In genomic region chr1:247332901-247333361, GRCh38 we compare ENCODE assay signal across 8 cellular contexts. TPM values are rescaled to one million over a fixed set of nuclear protein-coding genes. Genes with fewer than 3 reads are reported as not detected.
DNase-seq lines count a peak whose midpoint lies in the region; ATAC-seq and TF ChIP-seq lines count a peak whose summit lies in the region.

No MANE protein-coding gene starts in this region.

- peak overlapping the region; percentile 38 to 48 (median 41) for H3K27ac Mint-ChIP-seq in CD4-positive, CD25-positive, alpha-beta regulatory T cell
- peak overlapping the region; percentile 4 for H3K27ac Mint-ChIP-seq in activated naive CD8-positive, alpha-beta T cell treated with anti-CD3 and anti-CD28 coated beads, Interleukin-2, amount 10 ng/mL, durations not matched to agents 7 days and 5 days

- no peak for DNase-seq in CD4-positive, CD25-positive, alpha-beta regulatory T cell
- DNase-seq in KBM-7 (peak; percentile 60), hepatocyte (ENCODE audit: low spot score) (peak; percentile 48), renal cortical epithelial cell (ENCODE audit: low read depth) (peak; percentile 36), DMS114 treated with DMSO at 0.1 percent for 48 hours (lab: John Stamatoyannopoulos, UW; ENCODE audit: unreplicated experiment) (no peak), HK-2 (ENCODE audit: unreplicated experiment) (no peak)
- DNase-seq in activated naive CD8-positive, alpha-beta T cell treated with anti-CD3 and anti-CD28 coated beads, Interleukin-2, amount 10 ng/mL, durations not matched to agents 7 days and 5 days = no peak

- 20% methylated on average over 13 of the region's 13 CpGs for WGBS in hepatocyte (ENCODE audit: low lambda C conversion rate, missing lambda C conversion rate)

- peak overlapping the region; percentile 56 to 82 (median 80) for H3K4me3 Mint-ChIP-seq in CD4-positive, CD25-positive, alpha-beta regulatory T cell
- H3K4me3 Mint-ChIP-seq in activated naive CD8-positive, alpha-beta T cell treated with anti-CD3 and anti-CD28 coated beads, Interleukin-2, amount 10 ng/mL, durations not matched to agents 7 days and 5 days = peak overlapping the region; percentile 55

- peaks cover 8% of the 10 kb centered on the region for H3K36me3 Mint-ChIP-seq in CD4-positive, CD25-positive, alpha-beta regulatory T cell
- peaks cover 17% of the 10 kb centered on the region for H3K36me3 Mint-ChIP-seq in activated naive CD8-positive, alpha-beta T cell treated with anti-CD3 and anti-CD28 coated beads, Interleukin-2, amount 10 ng/mL, durations not matched to agents 7 days and 5 days

- peaks cover 0 to 23% (median 13%) of the 10 kb centered on the region in 4 donors for H3K4me1 Mint-ChIP-seq in CD4-positive, CD25-positive, alpha-beta regulatory T cell
- peaks cover 53% of the 10 kb centered on the region for H3K4me1 Mint-ChIP-seq in activated naive CD8-positive, alpha-beta T cell treated with anti-CD3 and anti-CD28 coated beads, Interleukin-2, amount 10 ng/mL, durations not matched to agents 7 days and 5 days

- peak overlapping the region; percentile 80 for H2AFZ ChIP-seq in hepatocyte

- H3K27me3 Mint-ChIP-seq in CD4-positive, CD25-positive, alpha-beta regulatory T cell = peaks cover 4% of the 10 kb centered on the region
- no peaks in the 10 kb centered on the region for H3K27me3 Mint-ChIP-seq in activated naive CD8-positive, alpha-beta T cell treated with anti-CD3 and anti-CD28 coated beads, Interleukin-2, amount 10 ng/mL, durations not matched to agents 7 days and 5 days

- H3K27ac ChIP-seq in CD4-positive, CD25-positive, alpha-beta regulatory T cell (ENCODE audit: insufficient read depth, low read length, poor library complexity, severe bottlenecking) = no peak overlapping the region
- peak overlapping the region; percentile 99 for H3K27ac ChIP-seq in hepatocyte

- no peaks in the 10 kb centered on the region for H3K36me3 ChIP-seq in CD4-positive, CD25-positive, alpha-beta regulatory T cell (ENCODE audit: control insufficient read depth, insufficient read depth, low read length)
- H3K36me3 ChIP-seq in hepatocyte (replicated peaks; ENCODE audit: insufficient read depth, low read depth) = no peaks in the 10 kb centered on the region

- POLR2A ChIA-PET in activated naive CD8-positive, alpha-beta T cell treated with anti-CD3 and anti-CD28 coated beads, Interleukin-2, amount 10 ng/mL, durations not matched to agents 7 days and 5 days (lab: Charles Lee) = interaction anchor here (1.3 kb wide), 1 partner anchor 10 kb away, joined by 3 read pairs; no protein-coding TSS in a partner anchor

- H3K27me3 ChIP-seq in CD4-positive, CD25-positive, alpha-beta regulatory T cell (ENCODE audit: control insufficient read depth, insufficient read depth, low read length) = no peaks in the 10 kb centered on the region
- H3K27me3 ChIP-seq in hepatocyte = no peaks in the 10 kb centered on the region

- ATAC-seq in CD4-positive, CD25-positive, alpha-beta regulatory T cell (ENCODE audit: low read depth in 2 of 2) = no peak
- no peak for ATAC-seq in activated naive CD8-positive, alpha-beta T cell treated with anti-CD3 and anti-CD28 coated beads, Interleukin-2, amount 10 ng/mL, durations not matched to agents 7 days and 5 days (ENCODE audit: low read depth)
- no peak for ATAC-seq in GM18511 (IDR thresholded peaks at IDR 0.05; ENCODE audit: unreplicated experiment)

- no peaks in the 10 kb centered on the region for H3K9me2 ChIP-seq in hepatocyte (replicated peaks; ENCODE audit: insufficient read depth)

- TF ChIP-seq CTCF in hepatocyte (IDR thresholded peaks at IDR 0.05; ENCODE audit: poor library complexity) = no peak

- H3K4me3 ChIP-seq in CD4-positive, CD25-positive, alpha-beta regulatory T cell (ENCODE audit: low read depth, low read length) = no peak overlapping the region
- H3K4me3 ChIP-seq in hepatocyte = peak overlapping the region; percentile 90

- H4K20me1 ChIP-seq in hepatocyte (ENCODE audit: insufficient read depth, poor library complexity, severe bottlenecking) = peaks cover 10% of the 10 kb centered on the region

- H3K4me1 ChIP-seq in CD4-positive, CD25-positive, alpha-beta regulatory T cell (ENCODE audit: control insufficient read depth, insufficient read depth, low read length, poor library complexity, severe bottlenecking) = peaks cover 13% of the 10 kb centered on the region
- peaks cover 17% of the 10 kb centered on the region for H3K4me1 ChIP-seq in hepatocyte (ENCODE audit: insufficient read depth)

- in situ Hi-C loops in KBM-7 (cut with MboI; ENCODE audit: low pct_unique_long_range_greater_than_20kb, low sequenced_read_pairs) = no loop called here

- H3K9me3 Mint-ChIP-seq in CD4-positive, CD25-positive, alpha-beta regulatory T cell = no peaks in the 10 kb centered on the region
- no peaks in the 10 kb centered on the region for H3K9me3 Mint-ChIP-seq in activated naive CD8-positive, alpha-beta T cell treated with anti-CD3 and anti-CD28 coated beads, Interleukin-2, amount 10 ng/mL, durations not matched to agents 7 days and 5 days

- peaks cover 56% of the 10 kb centered on the region for H3K79me2 ChIP-seq in hepatocyte

- peak overlapping the region; percentile 99 for H3K4me2 ChIP-seq in hepatocyte

- H3K9me3 ChIP-seq in CD4-positive, CD25-positive, alpha-beta regulatory T cell (ENCODE audit: control insufficient read depth in 2 of 2, low read length in 2 of 2) = no peaks in the 10 kb centered on the region
- no peaks in the 10 kb centered on the region for H3K9me3 ChIP-seq in hepatocyte (ENCODE audit: low read depth)

RNA-seq across cellular contexts. Expression of gene ZNF496, which starts 1.3 kb away (rescaled TPM):
- total RNA-seq in CD4-positive, CD25-positive, alpha-beta regulatory T cell = 6.0 TPM
- 1 to 10 TPM; 2.0 to 3.8 (median 3.2) TPM for polyA plus RNA-seq in CD4-positive, CD25-positive, alpha-beta regulatory T cell
- 10 to 100 TPM; 25.9 to 26.6 TPM for total RNA-seq in activated naive CD8-positive, alpha-beta T cell treated with anti-CD3 and anti-CD28 coated beads, Interleukin-2, amount 10 ng/mL, durations not matched to agents 7 days and 5 days
- total RNA-seq in hepatocyte (16.5 and 19.4 TPM in 2 replicates), renal cortical epithelial cell (15.3 and 23.1 TPM in 2 replicates)
- polyA plus RNA-seq in hepatocyte = 10.5 and 13.2 TPM in 2 replicates

Comparison
In these comparisons a context has a peak if more than half of its experiments do, and no peak if none do; other contexts are left out.
1. DNase-seq: peak in KBM-7 (single experiment), hepatocyte (single experiment) and renal cortical epithelial cell (single experiment); none in CD4-positive, CD25-positive, alpha-beta regulatory T cell (0 of 3), activated naive CD8-positive, alpha-beta T cell treated with anti-CD3 and anti-CD28 coated beads, Interleukin-2, amount 10 ng/mL, durations not matched to agents 7 days and 5 days (single experiment), DMS114 treated with DMSO at 0.1 percent for 48 hours (single experiment) and HK-2 (single experiment).